13 cellular contexts compared by ENCODE assay signal in genomic region chr3:49725906-49726681, GRCh38. TPM values are rescaled to one million over a fixed set of nuclear protein-coding genes. Genes with fewer than 3 reads are reported as not detected.
DNase-seq lines count a peak whose midpoint lies in the region; ATAC-seq and TF ChIP-seq lines count a peak whose summit lies in the region.
"Had no signal": no experiment of that assay in that cellular context is flagged by ENCODE, and none has a peak within 500 bp of the region (broad histone marks: within the 10 kb centered on the region; RNA-seq: fewer than 3 reads in every experiment).

No MANE protein-coding gene starts in this region.

- ATAC-seq in natural killer cell = no peak
- ATAC-seq in natural killer cell treated with Interleukin-12 subunit alpha and Interleukin-12 subunit beta and Interleukin-15 and Interleukin-18, amount 100 ng/mL, for 72 hours = no peak
- no peak for ATAC-seq in activated B cell treated with CpG ODN at 0.5 μM for 24 hours (ENCODE audit: low read depth)
- ATAC-seq in naive thymus-derived CD8-positive, alpha-beta T cell = no peak
- ATAC-seq: Panc1 had no signal

- peak overlapping the region; percentile 21 to 43 for H3K27ac Mint-ChIP-seq in natural killer cell
- H3K27ac Mint-ChIP-seq in natural killer cell treated with Interleukin-12 subunit alpha and Interleukin-12 subunit beta and Interleukin-15 and Interleukin-18, amount 100 ng/mL, for 72 hours = peak overlapping the region in 1 of 2 donors; percentile 78
- peak overlapping the region; percentile 98 for H3K27ac Mint-ChIP-seq in activated B cell treated with CpG ODN at 0.5 μM for 24 hours
- H3K27ac Mint-ChIP-seq in naive thymus-derived CD8-positive, alpha-beta T cell = peak overlapping the region in 6 of 10 donors; percentile 56 to 96 (median 65)

- peaks cover 2% of the 10 kb centered on the region for H3K36me3 Mint-ChIP-seq in natural killer cell
- peaks cover 3% of the 10 kb centered on the region for H3K36me3 Mint-ChIP-seq in natural killer cell treated with Interleukin-12 subunit alpha and Interleukin-12 subunit beta and Interleukin-15 and Interleukin-18, amount 100 ng/mL, for 72 hours
- peaks cover 46% of the 10 kb centered on the region for H3K36me3 Mint-ChIP-seq in activated B cell treated with CpG ODN at 0.5 μM for 24 hours (ENCODE audit: low read depth)
- H3K36me3 Mint-ChIP-seq in naive thymus-derived CD8-positive, alpha-beta T cell = peaks cover 0 to 20% (median under 1%) of the 10 kb centered on the region in 3 donors

- POLR2A ChIA-PET in activated B cell treated with CpG ODN at 0.5 μM for 24 hours (lab: Charles Lee) = interaction anchor here (0.6 to 3.5 kb wide), 2 partner anchors 60 to 313 kb away, joined by 9 to 24 read pairs; partner anchors contain the start of gene IP6K1
- POLR2A ChIA-PET in naive thymus-derived CD8-positive, alpha-beta T cell (lab: Charles Lee) = interaction anchor here (1.1 kb wide), 1 partner anchor 9 kb away, joined by 3 read pairs; no protein-coding TSS in a partner anchor

- DNase-seq in natural killer cell (no peak), activated B cell treated with CpG ODN at 0.5 μM for 24 hours (no peak), anterior cingulate cortex (lab: John Stamatoyannopoulos, UW) (no peak), NCI-H2081 (lab: John Stamatoyannopoulos, UW) (no peak), activated gamma-delta T cell treated with Interleukin-2 at 50 U/mL for 16 hours (no peak)
- no peak for DNase-seq in natural killer cell treated with Interleukin-12 subunit alpha and Interleukin-12 subunit beta and Interleukin-15 and Interleukin-18, amount 100 ng/mL, for 72 hours (ENCODE audit: low spot score)
- DNase-seq in naive thymus-derived CD8-positive, alpha-beta T cell = no peak
- DNase-seq in stimulated activated naive CD4-positive, alpha-beta T cell (lab: John Stamatoyannopoulos, UW) = no peak
- DNase-seq: mesendoderm; NCI-H2227 treated with DMSO at 0.1 percent for 48 hours; stimulated activated CD4-positive, alpha-beta T cell treated with anti-CD3 and anti-CD28 coated beads, Interleukin-4, amount 100 ng/mL, for 1 hour; stimulated activated naive CD4-positive, alpha-beta T cell treated with Interleukin-2 at 50 U/mL for 16 hours had no signal

- CTCF ChIA-PET in activated B cell treated with CpG ODN at 0.5 μM for 24 hours (lab: Charles Lee) = interaction anchor here (0.7 kb wide), 1 partner anchor 186 kb away, joined by 3 read pairs; no protein-coding TSS in a partner anchor

- H3K9me3 Mint-ChIP-seq in natural killer cell (no peaks in the 10 kb centered on the region), activated B cell treated with CpG ODN at 0.5 μM for 24 hours (no peaks in the 10 kb centered on the region)
- H3K9me3 Mint-ChIP-seq in natural killer cell treated with Interleukin-12 subunit alpha and Interleukin-12 subunit beta and Interleukin-15 and Interleukin-18, amount 100 ng/mL, for 72 hours = no peaks in the 10 kb centered on the region
- no peaks in the 10 kb centered on the region for H3K9me3 Mint-ChIP-seq in naive thymus-derived CD8-positive, alpha-beta T cell

- TF ChIP-seq CTCF in natural killer cell (IDR thresholded peaks at IDR 0.05) (no peak), activated B cell treated with CpG ODN at 0.5 μM for 24 hours (IDR thresholded peaks at IDR 0.05) (no peak)

- no peak overlapping the region for H3K4me3 Mint-ChIP-seq in natural killer cell
- H3K4me3 Mint-ChIP-seq in natural killer cell treated with Interleukin-12 subunit alpha and Interleukin-12 subunit beta and Interleukin-15 and Interleukin-18, amount 100 ng/mL, for 72 hours = no peak overlapping the region
- no peak overlapping the region for H3K4me3 Mint-ChIP-seq in activated B cell treated with CpG ODN at 0.5 μM for 24 hours
- H3K4me3 Mint-ChIP-seq in naive thymus-derived CD8-positive, alpha-beta T cell = peak overlapping the region in 1 of 10 donors; percentile 41

- H3K27me3 Mint-ChIP-seq in natural killer cell (ENCODE audit: low read depth in 2 of 2) (no peaks in the 10 kb centered on the region), activated B cell treated with CpG ODN at 0.5 μM for 24 hours (no peaks in the 10 kb centered on the region)
- H3K27me3 Mint-ChIP-seq in natural killer cell treated with Interleukin-12 subunit alpha and Interleukin-12 subunit beta and Interleukin-15 and Interleukin-18, amount 100 ng/mL, for 72 hours = no peaks in the 10 kb centered on the region
- no peaks in the 10 kb centered on the region for H3K27me3 Mint-ChIP-seq in naive thymus-derived CD8-positive, alpha-beta T cell

- H3K4me1 Mint-ChIP-seq in natural killer cell (peaks cover 18 to 24% of the 10 kb centered on the region in 2 donors), activated B cell treated with CpG ODN at 0.5 μM for 24 hours (peaks cover 51% of the 10 kb centered on the region)
- H3K4me1 Mint-ChIP-seq in natural killer cell treated with Interleukin-12 subunit alpha and Interleukin-12 subunit beta and Interleukin-15 and Interleukin-18, amount 100 ng/mL, for 72 hours (ENCODE audit: low read depth in 2 of 2) = peaks cover 13 to 14% of the 10 kb centered on the region in 2 donors
- H3K4me1 Mint-ChIP-seq in naive thymus-derived CD8-positive, alpha-beta T cell = peaks cover 11 to 25% (median 21%) of the 10 kb centered on the region in 4 donors

- intact Hi-C loops in natural killer cell (cut with micrococcal nuclease) (no loop called here), activated B cell treated with CpG ODN at 0.5 μM for 24 hours (cut with micrococcal nuclease) (loop anchor here (2.0 kb wide), 1 partner anchor 37 kb away; the partner anchor contains the start of genes MST1 and RNF123)

RNA-seq across cellular contexts. Expression of gene GMPPB, which starts 2.3 kb away (rescaled TPM):
- 10 to 100 TPM; 24.1 to 28.9 (median 27.5) TPM for total RNA-seq in natural killer cell
- 100 to 1,000 TPM in 1 of 2 donors, 10 to 100 TPM in 1; 83.5 to 110 TPM for total RNA-seq in natural killer cell treated with Interleukin-12 subunit alpha and Interleukin-12 subunit beta and Interleukin-15 and Interleukin-18, amount 100 ng/mL, for 72 hours
- total RNA-seq in activated B cell treated with CpG ODN at 0.5 μM for 24 hours = 39.9 and 40.7 TPM in 2 replicates
- total RNA-seq in naive thymus-derived CD8-positive, alpha-beta T cell = 10 to 100 TPM; 21.6 to 22.2 TPM
- 10 to 100 TPM in 2 of 3 donors, 1 to 10 TPM in 1; 7.5 to 14.8 (median 12.3) TPM for polyA plus RNA-seq in naive thymus-derived CD8-positive, alpha-beta T cell

RNA-seq across cellular contexts. Expression of gene AMIGO3, which starts 6.6 kb away (rescaled TPM):
- 1 to 10 TPM in 2 of 3 donors, not detected in 1; 1.3 to 1.9 TPM for total RNA-seq in natural killer cell
- 1 to 10 TPM; 1.0 to 2.0 TPM for total RNA-seq in natural killer cell treated with Interleukin-12 subunit alpha and Interleukin-12 subunit beta and Interleukin-15 and Interleukin-18, amount 100 ng/mL, for 72 hours
- not detected in 2 replicates for total RNA-seq in activated B cell treated with CpG ODN at 0.5 μM for 24 hours
- 1 to 10 TPM; 1.0 to 1.1 TPM for total RNA-seq in naive thymus-derived CD8-positive, alpha-beta T cell
- 1 to 10 TPM; 1.2 to 1.5 (median 1.2) TPM for polyA plus RNA-seq in naive thymus-derived CD8-positive, alpha-beta T cell

RNA-seq across cellular contexts. Expression of gene RNF123, which starts 36.7 kb away (rescaled TPM):
- total RNA-seq in natural killer cell (10 to 100 TPM; 48.5 to 58.7 (median 55.6) TPM), activated B cell treated with CpG ODN at 0.5 μM for 24 hours (35.1 and 51.4 TPM in 2 replicates)
- total RNA-seq in natural killer cell treated with Interleukin-12 subunit alpha and Interleukin-12 subunit beta and Interleukin-15 and Interleukin-18, amount 100 ng/mL, for 72 hours = 10 to 100 TPM; 45.6 to 67.9 TPM
- total RNA-seq in naive thymus-derived CD8-positive, alpha-beta T cell = 10 to 100 TPM; 66.4 to 70.0 TPM
- polyA plus RNA-seq in naive thymus-derived CD8-positive, alpha-beta T cell = 10 to 100 TPM in 2 of 3 donors, 1 to 10 TPM in 1; 8.8 to 20.4 (median 10.5) TPM

RNA-seq across cellular contexts. Expression of gene MST1, which starts 36.8 kb away (rescaled TPM):
- total RNA-seq in natural killer cell (10 to 100 TPM in 2 of 3 donors, 1 to 10 TPM in 1; 9.5 to 19.1 (median 15.2) TPM), activated B cell treated with CpG ODN at 0.5 μM for 24 hours (4.7 and 8.0 TPM in 2 replicates)
- 1 to 10 TPM; 4.2 to 6.8 TPM for total RNA-seq in natural killer cell treated with Interleukin-12 subunit alpha and Interleukin-12 subunit beta and Interleukin-15 and Interleukin-18, amount 100 ng/mL, for 72 hours
- total RNA-seq in naive thymus-derived CD8-positive, alpha-beta T cell = 10 to 100 TPM; 13.3 to 13.7 TPM
- polyA plus RNA-seq in naive thymus-derived CD8-positive, alpha-beta T cell = 1 to 10 TPM in 1 of 3 donors, under 1 TPM in 2; 0.29 to 1.1 (median 0.74) TPM

RNA-seq across cellular contexts. Expression of gene APEH, which starts 51.9 kb away (rescaled TPM):
- 10 to 100 TPM; 62.8 to 95.7 (median 77.5) TPM for total RNA-seq in natural killer cell
- 100 to 1,000 TPM; 134 to 235 TPM for total RNA-seq in natural killer cell treated with Interleukin-12 subunit alpha and Interleukin-12 subunit beta and Interleukin-15 and Interleukin-18, amount 100 ng/mL, for 72 hours
- 109 and 113 TPM in 2 replicates for total RNA-seq in activated B cell treated with CpG ODN at 0.5 μM for 24 hours
- total RNA-seq in naive thymus-derived CD8-positive, alpha-beta T cell = 100 to 1,000 TPM; 137 to 139 TPM
- polyA plus RNA-seq in naive thymus-derived CD8-positive, alpha-beta T cell = 100 to 1,000 TPM; 105 to 131 (median 114) TPM
